1 cellular context compared by ENCODE assay signal in genomic region chr1:236073307-236073897, GRCh38.
TF ChIP-seq lines count a peak whose summit lies in the region.

No MANE protein-coding gene starts in this region.

TF ChIP-seq in HepG2, 621 proteins besides CTCF, POLR2A, EP300 and RAD21 (continued from another document):
- no peak for TF ChIP-seq ZSCAN5A (CRISPR knock-in tag; IDR thresholded peaks at IDR 0.05; ENCODE audit: borderline replicate concordance)
- TF ChIP-seq BCL3 (CRISPR knock-in tag; IDR thresholded peaks at IDR 0.05) = no peak
- no peak for TF ChIP-seq RNF2 (conservative IDR thresholded peaks at IDR 0.05; ENCODE audit: low read depth)
- TF ChIP-seq, protein P1, sequence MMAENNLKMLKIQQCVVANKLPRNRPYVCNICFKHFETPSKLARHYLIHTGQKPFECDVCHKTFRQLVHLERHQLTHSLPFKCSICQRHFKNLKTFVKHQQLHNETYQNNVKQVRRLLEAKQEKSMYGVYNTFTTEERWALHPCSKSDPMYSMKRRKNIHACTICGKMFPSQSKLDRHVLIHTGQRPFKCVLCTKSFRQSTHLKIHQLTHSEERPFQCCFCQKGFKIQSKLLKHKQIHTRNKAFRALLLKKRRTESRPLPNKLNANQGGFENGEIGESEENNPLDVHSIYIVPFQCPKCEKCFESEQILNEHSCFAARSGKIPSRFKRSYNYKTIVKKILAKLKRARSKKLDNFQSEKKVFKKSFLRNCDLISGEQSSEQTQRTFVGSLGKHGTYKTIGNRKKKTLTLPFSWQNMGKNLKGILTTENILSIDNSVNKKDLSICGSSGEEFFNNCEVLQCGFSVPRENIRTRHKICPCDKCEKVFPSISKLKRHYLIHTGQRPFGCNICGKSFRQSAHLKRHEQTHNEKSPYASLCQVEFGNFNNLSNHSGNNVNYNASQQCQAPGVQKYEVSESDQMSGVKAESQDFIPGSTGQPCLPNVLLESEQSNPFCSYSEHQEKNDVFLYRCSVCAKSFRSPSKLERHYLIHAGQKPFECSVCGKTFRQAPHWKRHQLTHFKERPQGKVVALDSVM (CRISPR knock-in tag; IDR thresholded peaks at IDR 0.05) = peak; percentile 90
- TF ChIP-seq TBX3 (IDR thresholded peaks at IDR 0.05; ENCODE audit: borderline replicate concordance) = no peak
- no peak for TF ChIP-seq WIZ (CRISPR knock-in tag; IDR thresholded peaks at IDR 0.05)
- no peak for TF ChIP-seq SMC3 (IDR thresholded peaks at IDR 0.05; ENCODE audit: low read length)
- TF ChIP-seq ZMYM3 (CRISPR knock-in tag; IDR thresholded peaks at IDR 0.05) = peak; percentile 46; the same call in 1 of the 2 replicates
- TF ChIP-seq DMAP1 (CRISPR knock-in tag; IDR thresholded peaks at IDR 0.05) = no peak
- no peak for TF ChIP-seq FOXM1 (CRISPR knock-in tag; IDR thresholded peaks at IDR 0.05)
- TF ChIP-seq RXRA (CRISPR knock-in tag; IDR thresholded peaks at IDR 0.05) = no peak
- TF ChIP-seq ZNF318 (CRISPR knock-in tag; IDR thresholded peaks at IDR 0.05) = no peak
- peak; percentile 24; the same call in 1 of the 2 replicates for TF ChIP-seq ADNP (CRISPR knock-in tag; IDR thresholded peaks at IDR 0.05)
- TF ChIP-seq, protein P2, sequence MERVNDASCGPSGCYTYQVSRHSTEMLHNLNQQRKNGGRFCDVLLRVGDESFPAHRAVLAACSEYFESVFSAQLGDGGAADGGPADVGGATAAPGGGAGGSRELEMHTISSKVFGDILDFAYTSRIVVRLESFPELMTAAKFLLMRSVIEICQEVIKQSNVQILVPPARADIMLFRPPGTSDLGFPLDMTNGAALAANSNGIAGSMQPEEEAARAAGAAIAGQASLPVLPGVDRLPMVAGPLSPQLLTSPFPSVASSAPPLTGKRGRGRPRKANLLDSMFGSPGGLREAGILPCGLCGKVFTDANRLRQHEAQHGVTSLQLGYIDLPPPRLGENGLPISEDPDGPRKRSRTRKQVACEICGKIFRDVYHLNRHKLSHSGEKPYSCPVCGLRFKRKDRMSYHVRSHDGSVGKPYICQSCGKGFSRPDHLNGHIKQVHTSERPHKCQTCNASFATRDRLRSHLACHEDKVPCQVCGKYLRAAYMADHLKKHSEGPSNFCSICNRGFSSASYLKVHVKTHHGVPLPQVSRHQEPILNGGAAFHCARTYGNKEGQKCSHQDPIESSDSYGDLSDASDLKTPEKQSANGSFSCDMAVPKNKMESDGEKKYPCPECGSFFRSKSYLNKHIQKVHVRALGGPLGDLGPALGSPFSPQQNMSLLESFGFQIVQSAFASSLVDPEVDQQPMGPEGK (CRISPR knock-in tag; IDR thresholded peaks at IDR 0.05) = no peak
- peak; percentile 91 for TF ChIP-seq ZNF121 (CRISPR knock-in tag; IDR thresholded peaks at IDR 0.05)
- no peak for TF ChIP-seq SOX13 (IDR thresholded peaks at IDR 0.05)
- peak in 1 of 2 experiments; percentile 53; a peak in 2 of 4 replicates for TF ChIP-seq SOX13 (CRISPR knock-in tag; conservative IDR thresholded peaks at IDR 0.05 in 1 of 2, IDR thresholded peaks at IDR 0.05 in 1 of 2)
- TF ChIP-seq ATF1 (CRISPR knock-in tag; IDR thresholded peaks at IDR 0.05) = no peak
- no peak for TF ChIP-seq SSRP1 (CRISPR knock-in tag; IDR thresholded peaks at IDR 0.05)
- TF ChIP-seq HIVEP1 (CRISPR knock-in tag; IDR thresholded peaks at IDR 0.05) = no peak
- no peak for TF ChIP-seq EHMT2 (IDR thresholded peaks at IDR 0.05; ENCODE audit: borderline replicate concordance, low read depth, low read length)
- TF ChIP-seq LCORL (IDR thresholded peaks at IDR 0.05) = no peak
- no peak for TF ChIP-seq LCORL (CRISPR knock-in tag; IDR thresholded peaks at IDR 0.05)
- TF ChIP-seq ZNF383 (CRISPR knock-in tag; IDR thresholded peaks at IDR 0.05; ENCODE audit: borderline replicate concordance) = no peak
- TF ChIP-seq FOXP1 (IDR thresholded peaks at IDR 0.05) = no peak
- TF ChIP-seq FOXP1 (CRISPR knock-in tag; IDR thresholded peaks at IDR 0.05) = peak; percentile 10; the same call in 1 of the 2 replicates
- no peak for TF ChIP-seq ZFP36L2 (CRISPR knock-in tag; IDR thresholded peaks at IDR 0.05)
- TF ChIP-seq ZNF3 (CRISPR knock-in tag; IDR thresholded peaks at IDR 0.05) = peak; percentile 73; the same call in 1 of the 2 replicates
- no peak for TF ChIP-seq ZNF564 (CRISPR knock-in tag; IDR thresholded peaks at IDR 0.05)
